ENCODE assay signal across 8 cellular contexts in genomic region chr19:11887247-11887617, GRCh38. TPM values are rescaled to one million over a fixed set of nuclear protein-coding genes. Genes with fewer than 3 reads are reported as not detected.
DNase-seq lines count a peak whose midpoint lies in the region; ATAC-seq, FAIRE-seq and TF ChIP-seq lines count a peak whose summit lies in the region.

No MANE protein-coding gene starts in this region.

- no peak for TF ChIP-seq CTCF in BJ (IDR thresholded peaks at IDR 0.05; ENCODE audit: insufficient read depth, low read depth, low read length)
- no peak for TF ChIP-seq CTCF in H1 (IDR thresholded peaks at IDR 0.05; ENCODE audit: control extremely low read depth in 1 of 3, insufficient read depth in 1 of 3, low read depth in 1 of 3, low read length in 3 of 3)
- no peak for TF ChIP-seq CTCF in nephron (IDR thresholded peaks at IDR 0.05; ENCODE audit: unreplicated experiment in 3 of 3)

- POLR2A ChIA-PET in BJ (lab: Charles Lee): no interaction called here
- POLR2A ChIA-PET in H1 (lab: Charles Lee; ENCODE audit: partially characterized antibody): interaction anchor here (0.7 to 11.6 kb wide), 10 partner anchors 12 to 608 kb away, joined by 3 to 65 read pairs (median 6); partner anchors contain the start of genes ZNF20, ZNF625, ZNF700 and ZNF878

- peak overlapping the region; percentile 88 for H3K18ac ChIP-seq in H1 (ENCODE audit: extremely low read depth, low read length)

- H2BK5ac ChIP-seq in H1 (ENCODE audit: low read depth, low read length): peak overlapping the region; percentile 89; the same call in 1 of the 2 replicates

- no peaks in the 10 kb centered on the region; the same call in 1 of the 2 replicates for H3K27me3 ChIP-seq in BJ (ENCODE audit: control insufficient read depth, insufficient read depth, low read length)
- H3K27me3 ChIP-seq in H1 (replicated peaks in 1 of 4; ENCODE audit: control insufficient read depth in 3 of 4, extremely low read depth in 1 of 4, insufficient read depth in 3 of 4, low read length in 3 of 4): no peaks in the 10 kb centered on the region

- no peaks in the 10 kb centered on the region for H3K79me1 ChIP-seq in H1 (ENCODE audit: low read depth, low read length)

- TF ChIP-seq EP300 in H1 (IDR thresholded peaks at IDR 0.05; ENCODE audit: borderline replicate concordance in 1 of 2, low read depth in 2 of 2, low read length in 2 of 2): no peak

- no peaks in the 10 kb centered on the region for H4K20me1 ChIP-seq in H1 (replicated peaks in 1 of 2; ENCODE audit: control insufficient read depth in 1 of 2, insufficient read depth in 2 of 2, low read length in 2 of 2)

- H3K27me3 Mint-ChIP-seq in nephron (ENCODE audit: low read depth): peaks cover 4% of the 10 kb centered on the region

- H3K23ac ChIP-seq in H1 (ENCODE audit: insufficient read length): no peak overlapping the region

- no peak for DNase-seq in BJ (ENCODE audit: low read depth)
- peak; percentile 15 for DNase-seq in NOMO-1 treated with DMSO at 0.1 percent for 48 hours (lab: John Stamatoyannopoulos, UW; ENCODE audit: unreplicated experiment)
- no peak for DNase-seq in H1 (ENCODE audit: low read depth in 1 of 2, low spot score in 2 of 2)
- DNase-seq in Ammon's horn (ENCODE audit: low spot score): no peak
- no peak for DNase-seq in NCI-H146 (lab: John Stamatoyannopoulos, UW)

- peaks cover 4 to 15% (median 6%) of the 10 kb centered on the region in 4 experiments for H3K4me1 ChIP-seq in H1 (replicated peaks in 1 of 4; ENCODE audit: control insufficient read depth in 3 of 4, insufficient read depth in 4 of 4, low read length in 3 of 4)

- no peaks in the 10 kb centered on the region for H3K36me3 ChIP-seq in BJ (ENCODE audit: control insufficient read depth, insufficient read depth, low read length)
- H3K36me3 ChIP-seq in H1 (ENCODE audit: control insufficient read depth in 2 of 4, insufficient read depth in 4 of 4, low read length in 3 of 4): peaks cover 0 to 4% (median 0%) of the 10 kb centered on the region in 4 experiments; a peak in 2 of 8 replicates

- peaks cover 5% of the 10 kb centered on the region; the same call in 1 of the 2 replicates for H3K23me2 ChIP-seq in H1 (ENCODE audit: low read depth, low read length)

- 0 out of 7 replicates have a peak overlapping the region, but pooled peaks of 1 of the 4 experiments have one; percentile 86 for H3K9ac ChIP-seq in H1 (replicated peaks in 1 of 4; ENCODE audit: extremely low read depth in 1 of 4, low read depth in 3 of 4, low read length in 3 of 4)

- no peak overlapping the region for H3K14ac ChIP-seq in H1 (ENCODE audit: insufficient read length)

- TF ChIP-seq RAD21 in H1 (IDR thresholded peaks at IDR 0.05 in 1 of 2, conservative IDR thresholded peaks at IDR 0.05 in 1 of 2; ENCODE audit: low read depth in 2 of 2, low read length in 2 of 2): no peak

- H3K4me1 Mint-ChIP-seq in nephron: peaks cover 29% of the 10 kb centered on the region

- H4K5ac ChIP-seq in H1 (ENCODE audit: insufficient read length, low read depth, low read length): peak overlapping the region; percentile 59

- peak overlapping the region; percentile 88 for H4K91ac ChIP-seq in H1 (replicated peaks; ENCODE audit: insufficient read length, low read length)

- FAIRE-seq in H1 (lab: Jason Lieb, UNC): no peak

- H3K56ac ChIP-seq in H1 (replicated peaks; ENCODE audit: insufficient read length, low read depth, low read length): no peak overlapping the region

- ATAC-seq in GM18519 (IDR thresholded peaks at IDR 0.05; ENCODE audit: low FRiP score, unreplicated experiment) (no peak), HG03159 (IDR thresholded peaks at IDR 0.05; ENCODE audit: unreplicated experiment) (no peak)

- H3K4ac ChIP-seq in H1 (replicated peaks; ENCODE audit: insufficient read length, low read depth, low read length): peak overlapping the region; percentile 53

- no peaks in the 10 kb centered on the region for H3K9me3 ChIP-seq in H1 (ENCODE audit: insufficient read depth in 2 of 2, low read depth in 1 of 2, low read length in 1 of 2)

- H2AFZ ChIP-seq in H1 (ENCODE audit: low read length): peak overlapping the region; percentile 98

- peaks cover 0 to 13% of the 10 kb centered on the region in 2 experiments; a peak in 2 of 4 replicates for H3K79me2 ChIP-seq in H1 (ENCODE audit: control insufficient read depth in 1 of 2, insufficient read depth in 2 of 2, low read length in 2 of 2)

- no peak overlapping the region for H2AK5ac ChIP-seq in H1 (ENCODE audit: low read depth, low read length)

- CTCF ChIA-PET in BJ (lab: Yijun Ruan, JAX) (interaction anchor here (0.6 to 10.1 kb wide), 4 partner anchors 9 to 261 kb away, joined by 3 to 70 read pairs (median 4); no protein-coding TSS in a partner anchor), H1 (lab: Charles Lee; ENCODE audit: partially characterized antibody) (interaction anchor here (0.8 to 12.8 kb wide), 7 partner anchors 9 to 240 kb away, joined by 3 to 169 read pairs (median 4); no protein-coding TSS in a partner anchor)

- no peak for TF ChIP-seq POLR2A in H1 (IDR thresholded peaks at IDR 0.05; ENCODE audit: control extremely low read depth in 1 of 2, low read depth in 2 of 2, low read length in 2 of 2)

- H3K27ac ChIP-seq in H1 (ENCODE audit: low read depth, low read length): peak overlapping the region; percentile 24; the same call in 1 of the 2 replicates

- peaks cover 16% of the 10 kb centered on the region for H3K9me3 Mint-ChIP-seq in nephron

- peak overlapping the region; percentile 7; the same call in 1 of the 2 replicates for H3K4me3 ChIP-seq in BJ (ENCODE audit: low read depth, low read length)
- H3K4me3 ChIP-seq in H1 (ENCODE audit: extremely low read depth in 1 of 4, insufficient read depth in 2 of 4, low read depth in 3 of 4, low read length in 4 of 4): peak overlapping the region in 2 of 4 experiments; percentile 79 to 85; a peak in 5 of 8 replicates

- H3K27ac Mint-ChIP-seq in nephron: peak overlapping the region; percentile 97 to 99 (median 98)

- peak overlapping the region; percentile 64; the same call in 1 of the 2 replicates for H2BK12ac ChIP-seq in H1 (ENCODE audit: low read depth, low read length)

- peak overlapping the region; percentile 92 to 98 (median 96) for H3K4me3 Mint-ChIP-seq in nephron

- H2BK120ac ChIP-seq in H1 (replicated peaks; ENCODE audit: low read depth, low read length): no peak overlapping the region

- peaks cover 47% of the 10 kb centered on the region for H3K36me3 Mint-ChIP-seq in nephron (ENCODE audit: low read depth)

- no peak overlapping the region for H2BK15ac ChIP-seq in H1 (ENCODE audit: low read length)

- H3K4me2 ChIP-seq in H1 (ENCODE audit: insufficient read depth in 1 of 2, low read depth in 2 of 2, low read length in 2 of 2): peak overlapping the region; percentile 80 to 93

- H2BK20ac ChIP-seq in H1 (ENCODE audit: low read length): peak overlapping the region; percentile 55; the same call in 1 of the 2 replicates

- H4K8ac ChIP-seq in H1 (ENCODE audit: extremely low read depth, insufficient read depth, low read length): no peak overlapping the region

- 37% methylated on average over 7 of the region's 7 CpGs; no CpG with 5 or more reads in 1 of the 2 experiments for WGBS in H1 (ENCODE audit: extremely low coverage in 1 of 2, insufficient coverage in 1 of 2, insufficient read length in 1 of 2, insufficient replicate concordance in 2 of 2, low coverage in 1 of 2, low lambda C conversion rate in 2 of 2, missing lambda C conversion rate in 1 of 2), 2 experiments

TF ChIP-seq in H1, 55 proteins besides CTCF, POLR2A, EP300 and RAD21:
- TF ChIP-seq SP1 (IDR thresholded peaks at IDR 0.05; ENCODE audit: low read depth, low read length): 0 out of 2 replicates have a peak, but pooled peaks have one; percentile 27
- TF ChIP-seq NANOG (IDR thresholded peaks at IDR 0.05; ENCODE audit: insufficient read depth, low read depth, low read length, poor library complexity, severe bottlenecking): no peak

RNA-seq across cellular contexts. Expression of gene ZNF69, which starts 0.3 kb away (rescaled TPM):
- polyA plus RNA-seq in BJ (2011; rRNA removed) (3.4 and 3.9 TPM in 2 replicates), H1 (2011; rRNA removed) (5.6 and 6.3 TPM in 2 replicates)
- polyA minus RNA-seq in BJ (2011; rRNA and poly(A)+ RNA removed): 5.6 and 6.8 TPM in 2 replicates
- 21.2 and 22.8 TPM in 2 replicates for total RNA-seq in H1 (2021; fragmentation: NEBNext Ultra II Directional; extraction: Animal tissue kit (Norgen Biotek cat#: 25700))
- polyA plus RNA-seq in H1 (2011; cell fraction: cytosol; rRNA removed): 7.9 TPM
- 16.6 TPM for polyA plus RNA-seq in H1 (2011; cell fraction: nucleus; rRNA removed)
- 8.9 to 18.8 TPM (median 11.6 TPM) in 4 replicates for polyA plus RNA-seq in H1 (2012, experiment 1 of 2)
- polyA plus RNA-seq in H1 (2012, experiment 2 of 2): 1.3 TPM
- 10.6 TPM for polyA plus RNA-seq in H1 (2013, experiment 1 of 2)
- polyA plus RNA-seq in H1 (2013, experiment 2 of 2): 8.9 TPM
- 47.7 and 71.3 TPM in 2 replicates for polyA minus RNA-seq in H1 (2011; rRNA and poly(A)+ RNA removed)
- 28.9 TPM for polyA minus RNA-seq in H1 (2011; cell fraction: cytosol; rRNA and poly(A)+ RNA removed)
- polyA minus RNA-seq in H1 (2011; cell fraction: nucleus; rRNA and poly(A)+ RNA removed): 168 TPM

RNA-seq across cellular contexts. Expression of gene ZNF700, which starts 37.7 kb away (rescaled TPM):
- polyA plus RNA-seq in BJ (2011; rRNA removed): 2.5 and 4.8 TPM in 2 replicates
- polyA minus RNA-seq in BJ (2011; rRNA and poly(A)+ RNA removed): 2.2 and 2.5 TPM in 2 replicates
- total RNA-seq in H1 (2021; fragmentation: NEBNext Ultra II Directional; extraction: Animal tissue kit (Norgen Biotek cat#: 25700)): 9.4 and 10.5 TPM in 2 replicates
- polyA plus RNA-seq in H1 (2011; rRNA removed): 1.5 and 3.0 TPM in 2 replicates
- 4.7 TPM for polyA plus RNA-seq in H1 (2011; cell fraction: cytosol; rRNA removed)
- polyA plus RNA-seq in H1 (2011; cell fraction: nucleus; rRNA removed): 2.8 TPM
- 4.9 to 7.8 TPM (median 6.0 TPM) in 4 replicates for polyA plus RNA-seq in H1 (2012, experiment 1 of 2)
- 0.63 TPM for polyA plus RNA-seq in H1 (2012, experiment 2 of 2)
- polyA plus RNA-seq in H1 (2013, experiment 1 of 2): 4.8 TPM
- 4.3 TPM for polyA plus RNA-seq in H1 (2013, experiment 2 of 2)
- 5.3 and 10.0 TPM in 2 replicates for polyA minus RNA-seq in H1 (2011; rRNA and poly(A)+ RNA removed)
- 5.7 TPM for polyA minus RNA-seq in H1 (2011; cell fraction: cytosol; rRNA and poly(A)+ RNA removed)
- polyA minus RNA-seq in H1 (2011; cell fraction: nucleus; rRNA and poly(A)+ RNA removed): 9.8 TPM

RNA-seq across cellular contexts. Expression of gene ZNF439, which starts 38.7 kb away (rescaled TPM):
- polyA plus RNA-seq in BJ (2011; rRNA removed) (3.0 and 5.1 TPM in 2 replicates), H1 (2011; rRNA removed) (0.05 and 0.09 TPM in 2 replicates)
- polyA minus RNA-seq in BJ (2011; rRNA and poly(A)+ RNA removed): 2.5 and 3.1 TPM in 2 replicates
- total RNA-seq in H1 (2021; fragmentation: NEBNext Ultra II Directional; extraction: Animal tissue kit (Norgen Biotek cat#: 25700)): 0.17 TPM in 1 of 2 replicates, not detected in the other
- 0.23 TPM for polyA plus RNA-seq in H1 (2011; cell fraction: cytosol; rRNA removed)
- polyA plus RNA-seq in H1 (2011; cell fraction: nucleus; rRNA removed): 0.13 TPM
- polyA plus RNA-seq in H1 (2012, experiment 1 of 2): 0.08 to 0.19 TPM (median 0.12 TPM) in 3 of 4 replicates, not detected in the other
- not detected for polyA plus RNA-seq in H1 (2012, experiment 2 of 2)
- polyA plus RNA-seq in H1 (2013, experiment 1 of 2): 0.30 TPM
- polyA plus RNA-seq in H1 (2013, experiment 2 of 2): 0.31 TPM
- 0.07 and 0.22 TPM in 2 replicates for polyA minus RNA-seq in H1 (2011; rRNA and poly(A)+ RNA removed)
- polyA minus RNA-seq in H1 (2011; cell fraction: cytosol; rRNA and poly(A)+ RNA removed): not detected
- polyA minus RNA-seq in H1 (2011; cell fraction: nucleus; rRNA and poly(A)+ RNA removed): 0.90 TPM
